Comparison of ENCODE assay signal across 14 cellular contexts in genomic region chr4:184684491-184685189, GRCh38. TPM values are rescaled to one million over a fixed set of nuclear protein-coding genes. Genes with fewer than 3 reads are reported as not detected.
DNase-seq lines count a peak whose midpoint lies in the region; ATAC-seq, FAIRE-seq and TF ChIP-seq lines count a peak whose summit lies in the region.
"Had no signal": no experiment of that assay in that cellular context is flagged by ENCODE, and none has a peak within 500 bp of the region (broad histone marks: within the 10 kb centered on the region; RNA-seq: fewer than 3 reads in every experiment).

No MANE protein-coding gene starts in this region.

- H3K4me3 ChIP-seq in small intestine (ENCODE audit: low read depth in 1 of 2, low read length in 2 of 2) = no peak overlapping the region

- H3K27ac Mint-ChIP-seq in activated CD8-positive, alpha-beta memory T cell treated with anti-CD3 and anti-CD28 coated beads, Interleukin-2, amount 10 ng/mL, durations not matched to agents 7 days and 5 days = peak overlapping the region; percentile 41

- peaks cover 18% of the 10 kb centered on the region for H3K4me1 Mint-ChIP-seq in activated CD8-positive, alpha-beta memory T cell treated with anti-CD3 and anti-CD28 coated beads, Interleukin-2, amount 10 ng/mL, durations not matched to agents 7 days and 5 days

- peaks cover 18% of the 10 kb centered on the region for H3K36me3 Mint-ChIP-seq in activated CD8-positive, alpha-beta memory T cell treated with anti-CD3 and anti-CD28 coated beads, Interleukin-2, amount 10 ng/mL, durations not matched to agents 7 days and 5 days

- FAIRE-seq in small intestine (lab: Jason Lieb, UNC) = no peak

- peaks cover 0 to 2% of the 10 kb centered on the region in 2 donors for H3K36me3 ChIP-seq in small intestine (ENCODE audit: control insufficient read depth in 2 of 2, insufficient read depth in 2 of 2, low read length in 2 of 2)

- no peaks in the 10 kb centered on the region for H3K9me3 ChIP-seq in small intestine (ENCODE audit: control insufficient read depth, low read depth)

- 68 to 69% (median 68%) methylated on average over 5 of the region's 5 CpGs for WGBS in small intestine, 3 donors

- H3K27me3 Mint-ChIP-seq in activated CD8-positive, alpha-beta memory T cell treated with anti-CD3 and anti-CD28 coated beads, Interleukin-2, amount 10 ng/mL, durations not matched to agents 7 days and 5 days = no peaks in the 10 kb centered on the region
- H3K27me3 Mint-ChIP-seq: brain had no signal

- ATAC-seq in activated CD8-positive, alpha-beta memory T cell treated with anti-CD3 and anti-CD28 coated beads, Interleukin-2, amount 10 ng/mL, durations not matched to agents 7 days and 5 days = no peak

- no peak for DNase-seq in activated CD8-positive, alpha-beta memory T cell treated with anti-CD3 and anti-CD28 coated beads, Interleukin-2, amount 10 ng/mL, durations not matched to agents 7 days and 5 days
- DNase-seq in activated CD8-positive, alpha-beta memory T cell treated with anti-CD3 and anti-CD28 coated beads, Interleukin-2, amount 50 U/mL, for 4 hours = no peak
- peak; percentile 62 for DNase-seq in OCI-M2 (lab: John Stamatoyannopoulos, UW; ENCODE audit: unreplicated experiment)
- DNase-seq in erythroblast (lab: John Stamatoyannopoulos, UW) = peak; percentile 94 to 99
- DNase-seq in small intestine = peak; percentile 22
- DNase-seq in GM19238 (ENCODE audit: insufficient read length, low spot score) = no peak
- no peak for DNase-seq in mesenteric fat pad (ENCODE audit: low spot score)
- no peak for DNase-seq in glomerular visceral epithelial cell (ENCODE audit: extremely low spot score)
- DNase-seq: ACHN; EL; NCI-H2081 treated with DMSO at 0.1 percent for 48 hours; stimulated activated CD4-positive, alpha-beta T cell treated with anti-CD3 and anti-CD28 coated beads, Interleukin-4, amount 100 ng/mL, for 4 hours; T1000 had no signal

- no peaks in the 10 kb centered on the region for H3K9me3 Mint-ChIP-seq in activated CD8-positive, alpha-beta memory T cell treated with anti-CD3 and anti-CD28 coated beads, Interleukin-2, amount 10 ng/mL, durations not matched to agents 7 days and 5 days (ENCODE audit: low read depth)

- H3K4me1 ChIP-seq in small intestine (ENCODE audit: control insufficient read depth in 2 of 2, insufficient read depth in 1 of 2, low read depth in 1 of 2, low read length in 1 of 2) = no peaks in the 10 kb centered on the region

- H3K27me3 ChIP-seq in small intestine (ENCODE audit: control insufficient read depth in 2 of 2, insufficient read depth in 2 of 2, low read length in 2 of 2) = no peaks in the 10 kb centered on the region

- peak overlapping the region in 1 of 2 donors; percentile 58 for H3K27ac ChIP-seq in small intestine (ENCODE audit: low read depth in 1 of 2, low read length in 1 of 2)

- peak; percentile 73 for TF ChIP-seq POLR2A in erythroblast (IDR thresholded peaks at IDR 0.05; ENCODE audit: low read length)

- no peak overlapping the region for H3K4me3 Mint-ChIP-seq in activated CD8-positive, alpha-beta memory T cell treated with anti-CD3 and anti-CD28 coated beads, Interleukin-2, amount 10 ng/mL, durations not matched to agents 7 days and 5 days
- H3K4me3 Mint-ChIP-seq: brain had no signal

- CTCF ChIA-PET in activated CD8-positive, alpha-beta memory T cell treated with anti-CD3 and anti-CD28 coated beads, Interleukin-2, amount 10 ng/mL, durations not matched to agents 7 days and 5 days (lab: Charles Lee) = no interaction called here

RNA-seq across cellular contexts. Expression of gene PRIMPOL, which starts 35.1 kb away (rescaled TPM):
- 10 to 100 TPM; 21.0 to 25.3 TPM for total RNA-seq in activated CD8-positive, alpha-beta memory T cell treated with anti-CD3 and anti-CD28 coated beads, Interleukin-2, amount 10 ng/mL, durations not matched to agents 7 days and 5 days
- 10 to 100 TPM; 11.8 to 27.7 (median 14.1) TPM for polyA plus RNA-seq in small intestine
- total RNA-seq in mesenteric fat pad = 9.8 TPM

RNA-seq across cellular contexts. Expression of gene CASP3, which starts 35.4 kb away (rescaled TPM):
- total RNA-seq in activated CD8-positive, alpha-beta memory T cell treated with anti-CD3 and anti-CD28 coated beads, Interleukin-2, amount 10 ng/mL, durations not matched to agents 7 days and 5 days = 100 to 1,000 TPM in 1 of 2 experiments, 10 to 100 TPM in 1; 70.7 to 116 TPM
- polyA plus RNA-seq in small intestine = 10 to 100 TPM; 37.2 to 66.6 (median 61.6) TPM
- 19.7 TPM for total RNA-seq in mesenteric fat pad

RNA-seq across cellular contexts. Expression of gene CENPU, which starts 49.3 kb away (rescaled TPM):
- total RNA-seq in activated CD8-positive, alpha-beta memory T cell treated with anti-CD3 and anti-CD28 coated beads, Interleukin-2, amount 10 ng/mL, durations not matched to agents 7 days and 5 days = 10 to 100 TPM; 71.9 to 74.7 TPM
- 10 to 100 TPM in 1 of 3 donors, 1 to 10 TPM in 2; 1.6 to 17.2 (median 1.8) TPM for polyA plus RNA-seq in small intestine
- 3.0 TPM for total RNA-seq in mesenteric fat pad

Comparison
In these comparisons a context has a peak if more than half of its experiments do, and no peak if none do; other contexts are left out.
1. DNase-seq: peak in OCI-M2 (single experiment), erythroblast (2 of 2) and small intestine (single experiment); none in activated CD8-positive, alpha-beta memory T cell treated with anti-CD3 and anti-CD28 coated beads, Interleukin-2, amount 10 ng/mL, durations not matched to agents 7 days and 5 days (single experiment), activated CD8-positive, alpha-beta memory T cell treated with anti-CD3 and anti-CD28 coated beads, Interleukin-2, amount 50 U/mL, for 4 hours (single experiment), GM19238 (single experiment), mesenteric fat pad (single experiment) and glomerular visceral epithelial cell (single experiment).
2. RNA of gene CENPU, which starts 49.3 kb away (total RNA-seq): 71.9 to 74.7 TPM in activated CD8-positive, alpha-beta memory T cell treated with anti-CD3 and anti-CD28 coated beads, Interleukin-2, amount 10 ng/mL, durations not matched to agents 7 days and 5 days; 3.0 TPM in mesenteric fat pad (single experiment); every median in the first group is over 10 times any median in the second.